ENCODE assay signal across 10 cellular contexts in genomic region chr12:114673169-114673833, GRCh38. TPM values are rescaled to one million over a fixed set of nuclear protein-coding genes. Genes with fewer than 3 reads are reported as not detected.
A peak's percentile ranks its signal among the peaks of the same experiment; 100 is the strongest.
DNase-seq lines count a peak whose midpoint lies in the region; ATAC-seq and TF ChIP-seq lines count a peak whose summit lies in the region.
"Had no signal": no experiment of that assay in that cellular context is flagged by ENCODE, and none has a peak within 500 bp of the region (broad histone marks: within the 10 kb centered on the region; RNA-seq: fewer than 3 reads in every experiment).

No MANE protein-coding gene starts in this region.

- H3K27me3 ChIP-seq in HUES48 (ENCODE audit: control insufficient read depth, insufficient read depth, low read length) (peaks cover 95% of the 10 kb centered on the region), colonic mucosa (peaks cover 5% of the 10 kb centered on the region), left lung (peaks cover 41 to 94% of the 10 kb centered on the region in 2 donors), upper lobe of left lung (peaks cover 0 to 29% (median 7%) of the 10 kb centered on the region in 4 donors)

- TF ChIP-seq CTCF in colonic mucosa (IDR thresholded peaks at IDR 0.05) (no peak), left lung (IDR thresholded peaks at IDR 0.05) (no peak), upper lobe of left lung (IDR thresholded peaks at IDR 0.05) (no peak)

- ATAC-seq in left lung (peak; percentile 61), upper lobe of left lung (ENCODE audit: low FRiP score in 2 of 2) (peak; percentile 55 to 67), GM19328 (IDR thresholded peaks at IDR 0.05; ENCODE audit: unreplicated experiment) (no peak)

- intact Hi-C loops in colonic mucosa (cut with DNase I): no loop called here
- intact Hi-C loops in left lung (cut with DNase I): no loop called here

- 39 to 40% methylated on average over 8 to 10 of the region's 10 CpGs for WGBS in upper lobe of left lung, 2 donors

- no peaks in the 10 kb centered on the region for H3K36me3 ChIP-seq in HUES48 (ENCODE audit: control insufficient read depth, insufficient read depth, low read length)
- H3K36me3 ChIP-seq in colonic mucosa: no peaks in the 10 kb centered on the region
- peaks cover 0 to 8% of the 10 kb centered on the region in 2 donors for H3K36me3 ChIP-seq in left lung
- H3K36me3 ChIP-seq in upper lobe of left lung: peaks cover 0 to 57% (median 4%) of the 10 kb centered on the region in 4 donors

- TF ChIP-seq EP300 in upper lobe of left lung (IDR thresholded peaks at IDR 0.05): no peak

- DNase-seq in colonic mucosa (no peak), left lung (no peak), upper lobe of left lung (no peak), A172 (ENCODE audit: low spot score) (no peak)
- no peak for DNase-seq in stimulated activated CD4-positive, alpha-beta T cell treated with anti-CD3 and anti-CD28 coated beads, Interleukin-2, amount 100 ng/mL, for 24 hours
- DNase-seq: NCI-H524, T-helper 1 cell had no signal

- H3K27ac ChIP-seq in HUES48 (ENCODE audit: low read depth, low read length) (no peak overlapping the region), colonic mucosa (peak overlapping the region; percentile 7), left lung (peak overlapping the region; percentile 72 to 87), upper lobe of left lung (peak overlapping the region; percentile 62 to 94 (median 87))
- H3K27ac ChIP-seq: KMS-11 had no signal

- H3K4me1 ChIP-seq in HUES48 (ENCODE audit: control insufficient read depth, insufficient read depth, low read length): peaks cover 78% of the 10 kb centered on the region
- H3K4me1 ChIP-seq in colonic mucosa: no peaks in the 10 kb centered on the region
- H3K4me1 ChIP-seq in left lung: peaks cover 7 to 14% of the 10 kb centered on the region in 2 donors
- peaks cover 0 to 20% (median 12%) of the 10 kb centered on the region in 4 donors for H3K4me1 ChIP-seq in upper lobe of left lung

- H3K9ac ChIP-seq in HUES48 (ENCODE audit: low read depth, low read length) (no peak overlapping the region), colonic mucosa (ENCODE audit: low read depth in 2 of 2, low read length in 2 of 2) (no peak overlapping the region)
- H3K9ac ChIP-seq: KMS-11 had no signal

- H3K9me3 ChIP-seq in HUES48 (ENCODE audit: control insufficient read depth, insufficient read depth, low read length) (no peaks in the 10 kb centered on the region), colonic mucosa (no peaks in the 10 kb centered on the region), left lung (no peaks in the 10 kb centered on the region), upper lobe of left lung (no peaks in the 10 kb centered on the region)

- TF ChIP-seq POLR2A in upper lobe of left lung (IDR thresholded peaks at IDR 0.05): peak in 2 of 4 donors; percentile 14 to 30

- H3K4me3 ChIP-seq in HUES48 (ENCODE audit: low read depth, low read length) (0 out of 2 replicates have a peak overlapping the region, but pooled peaks have one; percentile 7), colonic mucosa (no peak overlapping the region), left lung (peak overlapping the region in 1 of 2 donors; percentile 40), upper lobe of left lung (peak overlapping the region; percentile 32 to 61 (median 40))

RNA-seq across cellular contexts. Expression of gene TBX3, which starts 10.7 kb away (rescaled TPM):
- 1 to 10 TPM; 4.8 to 7.2 TPM for total RNA-seq in colonic mucosa
- total RNA-seq in left lung: 10 to 100 TPM; 28.3 to 48.1 TPM
- 100 to 1,000 TPM in 1 of 6 donors, 10 to 100 TPM in 5; 29.5 to 107 (median 36.2) TPM for total RNA-seq in upper lobe of left lung
- 3.3 TPM in 2 replicates for total RNA-seq in A172 (2014; rRNA removed; shearing (Covaris generic))
